8 cellular contexts compared by ENCODE assay signal in the genomic region with DNA sequence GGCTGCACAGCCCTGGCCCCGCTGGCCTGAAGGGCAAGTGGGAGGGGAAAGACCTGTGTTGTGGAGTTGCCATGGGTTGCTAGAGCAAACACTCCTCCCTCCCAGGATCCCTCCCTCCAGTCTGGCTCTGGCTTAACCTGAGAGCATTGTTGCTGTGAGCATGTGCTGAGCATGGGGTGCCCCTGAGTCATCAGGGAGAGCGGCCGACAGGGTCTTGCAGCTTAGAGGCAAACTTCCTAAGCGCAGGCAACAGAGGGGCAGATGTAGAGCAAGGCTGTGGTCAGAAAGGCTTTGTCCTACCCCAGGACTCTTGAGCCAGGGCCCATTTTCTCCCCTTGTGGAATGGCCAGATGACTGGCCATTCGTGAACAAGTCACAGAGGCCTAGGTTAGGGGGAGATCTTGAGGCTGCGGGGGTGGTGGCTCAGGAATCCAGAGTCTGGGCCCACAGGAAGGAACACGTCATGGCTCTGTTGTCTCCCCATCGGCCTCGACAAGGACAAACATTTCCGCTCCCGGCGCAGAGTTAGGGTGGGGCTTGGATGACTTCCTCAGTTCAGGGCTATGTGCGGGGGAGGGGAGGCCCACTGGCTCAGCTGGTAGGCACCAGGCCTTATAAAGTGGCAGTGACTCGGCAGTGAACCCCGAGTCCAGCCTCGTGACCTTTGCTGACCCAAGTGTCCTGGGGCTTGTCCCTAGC. TPM values are rescaled to one million over a fixed set of nuclear protein-coding genes. Genes with fewer than 3 reads are reported as not detected.
DNase-seq lines count a peak whose midpoint lies in the region; ATAC-seq and TF ChIP-seq lines count a peak whose summit lies in the region.

No MANE protein-coding gene starts in this region.

- peak; percentile 40 for ATAC-seq in GM18909 (IDR thresholded peaks at IDR 0.05; ENCODE audit: poor library complexity, unreplicated experiment)

- DNase-seq in HT1080 (ENCODE audit: low read depth) (peak; percentile 99), SW480 (ENCODE audit: low spot score) (peak; percentile 99), adipocyte (ENCODE audit: low read depth) (peak; percentile 99), cardiac muscle cell (ENCODE audit: low read depth in 1 of 2, low spot score in 1 of 2) (peak; percentile 67 to 100), tibial nerve (ENCODE audit: low spot score in 2 of 2) (peak; percentile 97)

- H3K27ac ChIP-seq in 22Rv1 (peak overlapping the region; percentile 94), cardiac muscle cell (peak overlapping the region; percentile 87), parathyroid adenoma (peak overlapping the region; percentile 100), tibial nerve (peak overlapping the region; percentile 97 to 100 (median 100))

- H3K9ac ChIP-seq in adipocyte (ENCODE audit: low read length) (peak overlapping the region; percentile 93), parathyroid adenoma (peak overlapping the region; percentile 61)

- H3K9me3 ChIP-seq in adipocyte (ENCODE audit: control insufficient read depth, low read length) = no peaks in the 10 kb centered on the region
- no peaks in the 10 kb centered on the region for H3K9me3 ChIP-seq in cardiac muscle cell (ENCODE audit: low read depth)
- H3K9me3 ChIP-seq in parathyroid adenoma (ENCODE audit: control insufficient read depth, low read length) = no peaks in the 10 kb centered on the region
- H3K9me3 ChIP-seq in tibial nerve = no peaks in the 10 kb centered on the region

- WGBS in tibial nerve, 2 donors = 0 to 3% methylated on average over 5 to 16 of the region's 16 CpGs

- peak; percentile 77 to 96 for TF ChIP-seq EP300 in tibial nerve (IDR thresholded peaks at IDR 0.05)

- TF ChIP-seq POLR2A in tibial nerve (IDR thresholded peaks at IDR 0.05) = no peak

- TF ChIP-seq CTCF in 22Rv1 (IDR thresholded peaks at IDR 0.05) (no peak), cardiac muscle cell (IDR thresholded peaks at IDR 0.05; ENCODE audit: low read depth, low read length) (no peak), parathyroid adenoma (IDR thresholded peaks at IDR 0.05) (no peak), tibial nerve (IDR thresholded peaks at IDR 0.05) (peak in 2 of 5 experiments; percentile 27 to 44)

- peak overlapping the region; percentile 83 for H2AFZ ChIP-seq in parathyroid adenoma

- H3K27me3 ChIP-seq in adipocyte (replicated peaks; ENCODE audit: control insufficient read depth, insufficient read depth, low read length) = no peaks in the 10 kb centered on the region
- H3K27me3 ChIP-seq in cardiac muscle cell = no peaks in the 10 kb centered on the region
- no peaks in the 10 kb centered on the region for H3K27me3 ChIP-seq in parathyroid adenoma (ENCODE audit: control insufficient read depth, insufficient read depth, low read length)
- H3K27me3 ChIP-seq in tibial nerve = no peaks in the 10 kb centered on the region

- H3K36me3 ChIP-seq in adipocyte (ENCODE audit: control insufficient read depth, insufficient read depth, low read length, severe bottlenecking) = peaks cover 32% of the 10 kb centered on the region
- peaks cover 6% of the 10 kb centered on the region for H3K36me3 ChIP-seq in cardiac muscle cell
- H3K36me3 ChIP-seq in parathyroid adenoma (ENCODE audit: control insufficient read depth, insufficient read depth, low read length) = no peaks in the 10 kb centered on the region
- H3K36me3 ChIP-seq in tibial nerve = peaks cover 0 to 41% (median 6%) of the 10 kb centered on the region in 3 donors

- H3K4me3 ChIP-seq in adipocyte (ENCODE audit: low read length) (peak overlapping the region; percentile 66), cardiac muscle cell (no peak overlapping the region), parathyroid adenoma (ENCODE audit: low read depth, low read length) (peak overlapping the region; percentile 41), tibial nerve (peak overlapping the region in 3 of 4 donors; percentile 24 to 49 (median 35))

- H3K79me2 ChIP-seq in parathyroid adenoma = peaks cover 5% of the 10 kb centered on the region

- peak overlapping the region; percentile 84 for H3K4me2 ChIP-seq in parathyroid adenoma (ENCODE audit: low read length)

- H3K4me1 ChIP-seq in adipocyte (ENCODE audit: control insufficient read depth, insufficient read depth, low read length) = peaks cover 69% of the 10 kb centered on the region
- peaks cover 36% of the 10 kb centered on the region for H3K4me1 ChIP-seq in cardiac muscle cell (ENCODE audit: low read depth)
- H3K4me1 ChIP-seq in parathyroid adenoma = peaks cover 41% of the 10 kb centered on the region
- peaks cover 0 to 89% (median 64%) of the 10 kb centered on the region in 4 donors for H3K4me1 ChIP-seq in tibial nerve

RNA-seq across cellular contexts. Expression of gene DYNLT4, which starts 0.4 kb away (rescaled TPM):
- not detected in 2 replicates for total RNA-seq in HT1080 (2014; rRNA removed; shearing (Covaris generic))
- 0.51 and 1.1 TPM in 2 replicates for polyA plus RNA-seq in HT1080 (2015; cell fraction: cytosol; rRNA removed)
- 2.3 TPM in 1 of 2 replicates, not detected in the other for polyA plus RNA-seq in HT1080 (2015; cell fraction: nucleus; rRNA removed)
- total RNA-seq in cardiac muscle cell (0.32 TPM in 1 of 2 replicates, not detected in the other), tibial nerve (1 to 10 TPM in 2 of 4 donors, not detected in 2; 2.5 to 3.3 TPM)
- 0.43 and 0.95 TPM in 2 replicates for polyA plus RNA-seq in cardiac muscle cell

RNA-seq across cellular contexts. Expression of gene BTBD19, which starts 0.8 kb away (rescaled TPM):
- 2.9 and 3.6 TPM in 2 replicates for total RNA-seq in HT1080 (2014; rRNA removed; shearing (Covaris generic))
- polyA plus RNA-seq in HT1080 (2015; cell fraction: cytosol; rRNA removed) = 12.9 and 13.5 TPM in 2 replicates
- polyA plus RNA-seq in HT1080 (2015; cell fraction: nucleus; rRNA removed) = 120 and 143 TPM in 2 replicates
- 1.3 and 3.4 TPM in 2 replicates for total RNA-seq in cardiac muscle cell
- 0.98 and 2.1 TPM in 2 replicates for polyA plus RNA-seq in cardiac muscle cell
- 10 to 100 TPM; 14.9 to 50.0 (median 25.5) TPM for total RNA-seq in tibial nerve

RNA-seq across cellular contexts. Expression of gene PLK3, which starts 7.3 kb away (rescaled TPM):
- total RNA-seq in HT1080 (2014; rRNA removed; shearing (Covaris generic)) = 26.7 and 28.3 TPM in 2 replicates
- 36.9 and 39.9 TPM in 2 replicates for polyA plus RNA-seq in HT1080 (2015; cell fraction: cytosol; rRNA removed)
- 103 and 117 TPM in 2 replicates for polyA plus RNA-seq in HT1080 (2015; cell fraction: nucleus; rRNA removed)
- total RNA-seq in cardiac muscle cell = 6.2 and 9.5 TPM in 2 replicates
- polyA plus RNA-seq in cardiac muscle cell = 6.3 and 12.4 TPM in 2 replicates
- total RNA-seq in tibial nerve = 10 to 100 TPM; 10.6 to 29.3 (median 26.3) TPM

RNA-seq across cellular contexts. Expression of gene BEST4, which starts 19.5 kb away (rescaled TPM):
- total RNA-seq in HT1080 (2014; rRNA removed; shearing (Covaris generic)) = not detected in 2 replicates
- polyA plus RNA-seq in HT1080 (2015; cell fraction: cytosol; rRNA removed) = 0.20 TPM in 1 of 2 replicates, not detected in the other
- 0.16 and 0.20 TPM in 2 replicates for polyA plus RNA-seq in HT1080 (2015; cell fraction: nucleus; rRNA removed)
- total RNA-seq in cardiac muscle cell (0.32 and 0.98 TPM in 2 replicates), tibial nerve (under 1 TPM in 2 of 4 donors, not detected in 2; 0.21 to 0.98 TPM)
- 1.4 and 1.5 TPM in 2 replicates for polyA plus RNA-seq in cardiac muscle cell

RNA-seq across cellular contexts. Expression of gene RPS8, which starts 32.2 kb away (rescaled TPM):
- total RNA-seq in HT1080 (2014; rRNA removed; shearing (Covaris generic)) = 2,959 and 3,013 TPM in 2 replicates
- 3,238 and 3,344 TPM in 2 replicates for polyA plus RNA-seq in HT1080 (2015; cell fraction: cytosol; rRNA removed)
- 950 and 1,007 TPM in 2 replicates for polyA plus RNA-seq in HT1080 (2015; cell fraction: nucleus; rRNA removed)
- total RNA-seq in cardiac muscle cell (2,166 and 2,475 TPM in 2 replicates), tibial nerve (1,000 to 10,000 TPM; 2,048 to 2,345 (median 2,235) TPM)
- 534 and 651 TPM in 2 replicates for polyA plus RNA-seq in cardiac muscle cell
